Comparison of ENCODE assay signal across 8 cellular contexts in genomic region chr12:645563-646071, GRCh38. TPM values are rescaled to one million over a fixed set of nuclear protein-coding genes. Genes with fewer than 3 reads are reported as not detected.
DNase-seq lines count a peak whose midpoint lies in the region; ATAC-seq lines count a peak whose summit lies in the region.

No MANE protein-coding gene starts in this region.

- peaks cover 6 to 18% of the 10 kb centered on the region in 2 donors for H3K4me1 ChIP-seq in esophagus (ENCODE audit: control insufficient read depth in 2 of 2, insufficient read depth in 2 of 2, low read length in 1 of 2)
- H3K4me1 ChIP-seq in naive thymus-derived CD4-positive, alpha-beta T cell (ENCODE audit: control insufficient read depth in 2 of 2, insufficient read depth in 2 of 2, low read length in 2 of 2): peaks cover 11 to 16% of the 10 kb centered on the region in 2 donors

- H3K27ac Mint-ChIP-seq in naive thymus-derived CD4-positive, alpha-beta T cell: peak overlapping the region in 6 of 9 donors; percentile 7 to 89 (median 48)

- WGBS in esophagus, 2 donors: 23 to 26% methylated on average over 8 of the region's 8 CpGs

- DNase-seq in stimulated activated CD4-positive, alpha-beta T cell treated with anti-CD3 and anti-CD28 coated beads, Interleukin-15, amount 100 ng/mL, for 24 hours: peak; percentile 30
- no peak for DNase-seq in stimulated activated CD4-positive, alpha-beta T cell treated with anti-CD3 and anti-CD28 coated beads, Interleukin-1b, Interleukin-23, amount 100 ng/mL, for 48 hours
- no peak for DNase-seq in naive thymus-derived CD4-positive, alpha-beta T cell
- no peak for DNase-seq in 8988T
- DNase-seq in NCI-H146 treated with DMSO at 0.1 percent for 48 hours (lab: John Stamatoyannopoulos, UW; ENCODE audit: unreplicated experiment): no peak
- no peak for DNase-seq in stimulated activated naive CD4-positive, alpha-beta T cell treated with Interleukin-2 at 50 U/mL for 16 hours (lab: John Stamatoyannopoulos, UW)

- no peaks in the 10 kb centered on the region for H3K27me3 ChIP-seq in esophagus (ENCODE audit: control insufficient read depth in 1 of 2, insufficient read depth in 2 of 2, low read length in 2 of 2)
- H3K27me3 ChIP-seq in naive thymus-derived CD4-positive, alpha-beta T cell (ENCODE audit: control insufficient read depth in 2 of 2, insufficient read depth in 2 of 2, low read length in 2 of 2): no peaks in the 10 kb centered on the region

- H3K27me3 Mint-ChIP-seq in naive thymus-derived CD4-positive, alpha-beta T cell: no peaks in the 10 kb centered on the region

- intact Hi-C loops in naive thymus-derived CD4-positive, alpha-beta T cell (cut with micrococcal nuclease): no loop called here

- CTCF ChIA-PET in naive thymus-derived CD4-positive, alpha-beta T cell (lab: Charles Lee): interaction anchor here (1.8 kb wide), 1 partner anchor 106 kb away, joined by 10 read pairs; the partner anchor contains the start of gene WNK1

- no peak overlapping the region for H3K4me3 ChIP-seq in esophagus (ENCODE audit: low read depth in 1 of 2, low read length in 2 of 2)
- no peak overlapping the region for H3K4me3 ChIP-seq in naive thymus-derived CD4-positive, alpha-beta T cell (ENCODE audit: low read length)

- no peaks in the 10 kb centered on the region for H3K9me3 ChIP-seq in esophagus (ENCODE audit: control insufficient read depth in 2 of 2, insufficient read depth in 1 of 2, low read depth in 1 of 2, low read length in 1 of 2)
- no peaks in the 10 kb centered on the region for H3K9me3 ChIP-seq in naive thymus-derived CD4-positive, alpha-beta T cell (ENCODE audit: control insufficient read depth in 2 of 3, low read length in 3 of 3)

- peak overlapping the region; percentile 73 to 90 for H3K27ac ChIP-seq in esophagus (ENCODE audit: low read depth in 2 of 2, low read length in 1 of 2)
- no peak overlapping the region for H3K27ac ChIP-seq in naive thymus-derived CD4-positive, alpha-beta T cell (ENCODE audit: low read depth, low read length)

- H3K36me3 Mint-ChIP-seq in naive thymus-derived CD4-positive, alpha-beta T cell: peaks cover 0 to 13% (median 0%) of the 10 kb centered on the region in 5 donors

- H3K4me3 Mint-ChIP-seq in naive thymus-derived CD4-positive, alpha-beta T cell: no peak overlapping the region

- peaks cover 12 to 50% (median 35%) of the 10 kb centered on the region in 7 donors for H3K4me1 Mint-ChIP-seq in naive thymus-derived CD4-positive, alpha-beta T cell

- no peaks in the 10 kb centered on the region for H3K36me3 ChIP-seq in esophagus (ENCODE audit: control insufficient read depth in 2 of 2, insufficient read depth in 2 of 2, low read length in 1 of 2)
- no peaks in the 10 kb centered on the region for H3K36me3 ChIP-seq in naive thymus-derived CD4-positive, alpha-beta T cell (ENCODE audit: control insufficient read depth in 2 of 3, insufficient read depth in 3 of 3, low read length in 3 of 3)

- H3K9me3 Mint-ChIP-seq in naive thymus-derived CD4-positive, alpha-beta T cell: no peaks in the 10 kb centered on the region

- ATAC-seq in naive thymus-derived CD4-positive, alpha-beta T cell: no peak
- no peak for ATAC-seq in HG02938 (IDR thresholded peaks at IDR 0.05; ENCODE audit: unreplicated experiment)

- POLR2A ChIA-PET in naive thymus-derived CD4-positive, alpha-beta T cell (lab: Charles Lee): interaction anchor here (0.6 kb wide), 1 partner anchor 8 kb away, joined by 4 read pairs; no protein-coding TSS in a partner anchor

RNA-seq across cellular contexts. Expression of gene NINJ2, which starts 17.6 kb away (rescaled TPM):
- polyA plus RNA-seq in esophagus: 10 to 100 TPM in 1 of 2 donors, 1 to 10 TPM in 1; 3.3 to 10.9 TPM
- 10 to 100 TPM in 1 of 5 experiments, 1 to 10 TPM in 3, under 1 TPM in 1; 0.84 to 11.2 (median 2.1) TPM for total RNA-seq in naive thymus-derived CD4-positive, alpha-beta T cell
- polyA plus RNA-seq in naive thymus-derived CD4-positive, alpha-beta T cell: 10 to 100 TPM in 1 of 2 donors, 1 to 10 TPM in 1; 8.8 to 10.0 TPM
